In genomic region chr1:17709981-17710380, GRCh38 we compare ENCODE assay signal across 8 cellular contexts. TPM values are rescaled to one million over a fixed set of nuclear protein-coding genes. Genes with fewer than 3 reads are reported as not detected.
"Had no signal": no experiment of that assay in that cellular context is flagged by ENCODE, and none has a peak within 500 bp of the region (broad histone marks: within the 10 kb centered on the region; RNA-seq: fewer than 3 reads in every experiment).

No MANE protein-coding gene starts in this region.

- DNase-seq: GDM1, GF-D8 had no signal

- FAIRE-seq: G401.6, GM12878, GM12891, GM12892, GM18507, GM19239 had no signal

- ATAC-seq: GM12878 had no signal

- H3K4me3 ChIP-seq: GM12878 had no signal

RNA-seq across cellular contexts. Expression of gene ACTL8, which starts 45.2 kb away (rescaled TPM):
- total RNA-seq: GM12878 had no signal
